Comparison of ENCODE assay signal across 23 cellular contexts in genomic region chr16:74836111-74836671, GRCh38.
"Had no signal": no experiment of that assay in that cellular context is flagged by ENCODE, and none has a peak within 500 bp of the region (broad histone marks: within the 10 kb centered on the region; RNA-seq: fewer than 3 reads in every experiment).

No MANE protein-coding gene starts in this region.

- DNase-seq: activated CD4-positive, alpha-beta T cell treated with anti-CD3 and anti-CD28 coated beads for 1 hour; activated CD4-positive, alpha-beta T cell treated with anti-CD3 and anti-CD28 coated beads, Interleukin-2, amount 10 ng/mL, durations not matched to agents 24 days and 14 days; activated CD4-positive, alpha-beta T cell treated with anti-CD3 and anti-CD28 coated beads, Interleukin-2, amount 50 U/mL, for 48 hours; activated CD8-positive, alpha-beta memory T cell treated with anti-CD3 and anti-CD28 coated beads, Interleukin-2, amount 10 ng/mL, durations not matched to agents 7 days and 5 days; activated effector memory CD4-positive, alpha-beta T cell treated with Interleukin-2 at 50 U/mL for 16 hours; activated naive CD4-positive, alpha-beta T cell; activated T-cell treated with anti-CD3 and anti-CD28 coated beads, Interleukin-2, amount 50 U/mL, for 24 hours; aorta; central memory CD4-positive, alpha-beta T cell; MG63; MV-4-11; NCI-H1436; NCI-H1694 treated with DMSO at 0.1 percent for 48 hours; NCI-H2029 treated with DMSO at 0.1 percent for 48 hours; NCI-H2171; NCI-H2227 treated with DMSO at 0.1 percent for 48 hours; NCI-H526; NCI-H774; NK-92 treated with Interleukin-12 subunit alpha and Interleukin-12 subunit beta, amount 100 ng/mL, for 24 hours; OCI-M1; SHP77 treated with DMSO at 0.1 percent for 48 hours had no signal

- H3K36me3 ChIP-seq: MG63, Peyer's patch had no signal

- H3K4me3 ChIP-seq: MG63, Peyer's patch had no signal

- H3K27ac ChIP-seq: Peyer's patch had no signal

- H3K4me1 ChIP-seq: Peyer's patch had no signal

- ATAC-seq: activated CD8-positive, alpha-beta memory T cell treated with anti-CD3 and anti-CD28 coated beads, Interleukin-2, amount 10 ng/mL, durations not matched to agents 7 days and 5 days; WTC11 had no signal

- H3K9me3 ChIP-seq: MG63, Peyer's patch had no signal

- H3K27me3 ChIP-seq: MG63, Peyer's patch had no signal
